ENCODE assay signal across 8 cellular contexts in the genomic region with DNA sequence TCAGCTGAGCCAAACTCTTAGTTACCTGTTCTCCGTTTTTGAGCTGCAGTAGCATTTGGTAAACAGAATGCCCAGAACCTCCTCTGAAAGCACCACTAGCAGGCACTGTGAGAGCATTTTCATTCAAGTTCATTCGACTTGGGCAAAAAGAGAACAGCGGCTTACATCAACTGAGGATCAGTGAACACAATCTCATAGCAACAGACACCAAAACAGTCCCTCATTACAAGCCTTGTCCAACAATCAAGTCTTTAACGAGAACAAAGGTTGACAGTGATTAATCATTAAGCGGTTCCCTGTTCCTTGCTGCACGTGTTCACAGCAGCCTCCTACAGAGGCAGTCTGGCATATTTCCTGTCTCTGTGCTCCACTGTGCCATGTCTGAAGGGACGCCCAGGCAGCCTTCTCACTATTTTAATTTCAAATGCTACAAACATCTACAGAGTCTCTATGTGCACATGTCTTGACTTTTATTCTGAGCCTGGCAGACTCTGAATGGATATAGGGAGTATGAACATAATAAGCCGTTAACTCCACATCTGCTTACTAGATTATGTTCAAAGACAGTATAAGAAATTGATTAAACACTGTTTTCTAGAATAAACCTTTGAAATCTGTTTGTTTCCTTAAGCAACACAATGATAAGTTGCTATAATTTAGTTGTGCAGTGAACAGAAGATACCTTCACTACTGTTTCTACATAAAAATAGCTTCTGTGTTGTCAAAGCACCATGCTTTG.
A peak's percentile ranks its signal among the peaks of the same experiment; 100 is the strongest.
DNase-seq lines count a peak whose midpoint lies in the region; ATAC-seq, FAIRE-seq and TF ChIP-seq lines count a peak whose summit lies in the region.

No MANE protein-coding gene starts in this region.

- H3K4me1 ChIP-seq in H1 (replicated peaks in 1 of 4; ENCODE audit: control insufficient read depth in 3 of 4, insufficient read depth in 4 of 4, low read length in 3 of 4) (peaks cover 0 to 11% (median 7%) of the 10 kb centered on the region in 4 experiments; a peak in 6 of 7 replicates), thymus (ENCODE audit: control insufficient read depth, insufficient read depth, low read length) (peaks cover 10% of the 10 kb centered on the region)

- no peak overlapping the region for H3K27ac ChIP-seq in H1 (ENCODE audit: low read depth, low read length)
- peak overlapping the region; percentile 73 for H3K27ac ChIP-seq in thymus (ENCODE audit: low read depth)

- no peak overlapping the region for H4K5ac ChIP-seq in H1 (ENCODE audit: insufficient read length, low read depth, low read length)

- H3K9me3 ChIP-seq in H1 (ENCODE audit: insufficient read depth in 2 of 2, low read depth in 1 of 2, low read length in 1 of 2) (no peaks in the 10 kb centered on the region), thymus (ENCODE audit: control insufficient read depth) (no peaks in the 10 kb centered on the region)

- peak; percentile 3 for DNase-seq in NCI-H1105 (lab: John Stamatoyannopoulos, UW)
- no peak for DNase-seq in NCI-H1105 treated with DMSO at 0.1 percent for 48 hours (lab: John Stamatoyannopoulos, UW)
- DNase-seq in NCI-H1417 treated with DMSO at 0.1 percent for 48 hours (lab: John Stamatoyannopoulos, UW): peak; percentile 91
- peak; percentile 59 for DNase-seq in activated CD4-positive, alpha-beta memory T cell treated with anti-CD3 and anti-CD28 coated beads for 36 hours
- DNase-seq in H1 (ENCODE audit: low read depth in 1 of 2, low spot score in 2 of 2): no peak
- DNase-seq in midbrain (lab: John Stamatoyannopoulos, UW): peak; percentile 86

- TF ChIP-seq POLR2A in H1 (IDR thresholded peaks at IDR 0.05; ENCODE audit: control extremely low read depth in 1 of 2, low read depth in 2 of 2, low read length in 2 of 2): no peak

- H3K4ac ChIP-seq in H1 (replicated peaks; ENCODE audit: insufficient read length, low read depth, low read length): no peak overlapping the region

- H3K79me2 ChIP-seq in H1 (ENCODE audit: control insufficient read depth in 1 of 2, insufficient read depth in 2 of 2, low read length in 2 of 2): no peaks in the 10 kb centered on the region

- no peaks in the 10 kb centered on the region for H3K9me3 Mint-ChIP-seq in activated CD4-positive, alpha-beta memory T cell treated with anti-CD3 and anti-CD28 coated beads for 36 hours

- no peak overlapping the region; the same call in 1 of the 2 replicates for H2BK20ac ChIP-seq in H1 (ENCODE audit: low read length)

- no peak overlapping the region for H4K91ac ChIP-seq in H1 (replicated peaks; ENCODE audit: insufficient read length, low read length)

- H3K27ac Mint-ChIP-seq in activated CD4-positive, alpha-beta memory T cell treated with anti-CD3 and anti-CD28 coated beads for 36 hours: peak overlapping the region; percentile 75

- WGBS in H1 (ENCODE audit: extremely low coverage in 1 of 2, insufficient coverage in 1 of 2, insufficient read length in 1 of 2, insufficient replicate concordance in 2 of 2, low coverage in 1 of 2, low lambda C conversion rate in 2 of 2, missing lambda C conversion rate in 1 of 2), 2 experiments: 72% methylated on average over 8 of the region's 8 CpGs; no CpG with 5 or more reads in 1 of the 2 experiments
- 21% methylated on average over 8 of the region's 8 CpGs for WGBS in thymus

- H3K56ac ChIP-seq in H1 (replicated peaks; ENCODE audit: insufficient read length, low read depth, low read length): no peak overlapping the region

- H3K4me1 Mint-ChIP-seq in activated CD4-positive, alpha-beta memory T cell treated with anti-CD3 and anti-CD28 coated beads for 36 hours (ENCODE audit: low read depth): peaks cover 55% of the 10 kb centered on the region

- no peak overlapping the region for H3K18ac ChIP-seq in H1 (ENCODE audit: extremely low read depth, low read length)

- TF ChIP-seq EP300 in H1 (IDR thresholded peaks at IDR 0.05; ENCODE audit: borderline replicate concordance in 1 of 2, low read depth in 2 of 2, low read length in 2 of 2): no peak

- H2BK5ac ChIP-seq in H1 (ENCODE audit: low read depth, low read length): no peak overlapping the region

- CTCF ChIA-PET in activated CD4-positive, alpha-beta memory T cell treated with anti-CD3 and anti-CD28 coated beads for 36 hours (lab: Charles Lee): interaction anchor here (0.6 to 2.7 kb wide), 12 partner anchors 8 to 382 kb away, joined by 3 to 20 read pairs (median 3); a partner anchor contains a TSS
- CTCF ChIA-PET in H1 (lab: Charles Lee; ENCODE audit: partially characterized antibody): interaction anchor here (1.6 kb wide), 1 partner anchor 17 kb away, joined by 4 read pairs; no protein-coding TSS in a partner anchor

- FAIRE-seq in H1 (lab: Jason Lieb, UNC): peak; percentile 57

- no peak overlapping the region for H4K8ac ChIP-seq in H1 (ENCODE audit: extremely low read depth, insufficient read depth, low read length)

- no peaks in the 10 kb centered on the region for H3K27me3 ChIP-seq in H1 (replicated peaks in 1 of 4; ENCODE audit: control insufficient read depth in 3 of 4, extremely low read depth in 1 of 4, insufficient read depth in 3 of 4, low read length in 3 of 4)
- H3K27me3 ChIP-seq in thymus (ENCODE audit: control insufficient read depth, insufficient read depth): no peaks in the 10 kb centered on the region

- H3K23me2 ChIP-seq in H1 (ENCODE audit: low read depth, low read length): no peaks in the 10 kb centered on the region

- ATAC-seq in HG02571 (IDR thresholded peaks at IDR 0.05; ENCODE audit: unreplicated experiment): peak; percentile 93

- no peaks in the 10 kb centered on the region for H3K79me1 ChIP-seq in H1 (ENCODE audit: low read depth, low read length)

- no peak overlapping the region for H3K14ac ChIP-seq in H1 (ENCODE audit: insufficient read length)

- peaks cover 1% of the 10 kb centered on the region for H3K36me3 Mint-ChIP-seq in activated CD4-positive, alpha-beta memory T cell treated with anti-CD3 and anti-CD28 coated beads for 36 hours

- peak overlapping the region; percentile 69 for H2BK12ac ChIP-seq in H1 (ENCODE audit: low read depth, low read length)

- TF ChIP-seq RAD21 in H1 (IDR thresholded peaks at IDR 0.05 in 1 of 2, conservative IDR thresholded peaks at IDR 0.05 in 1 of 2; ENCODE audit: low read depth in 2 of 2, low read length in 2 of 2): peak; percentile 54 to 67

- H3K4me3 ChIP-seq in H1 (ENCODE audit: extremely low read depth in 1 of 4, insufficient read depth in 2 of 4, low read depth in 3 of 4, low read length in 4 of 4): no peak overlapping the region
- no peak overlapping the region for H3K4me3 ChIP-seq in thymus (ENCODE audit: low read length)

- H3K4me3 Mint-ChIP-seq in activated CD4-positive, alpha-beta memory T cell treated with anti-CD3 and anti-CD28 coated beads for 36 hours: peak overlapping the region; percentile 32

- no peak overlapping the region for H2AK5ac ChIP-seq in H1 (ENCODE audit: low read depth, low read length)

- H2BK15ac ChIP-seq in H1 (ENCODE audit: low read length): 0 out of 2 replicates have a peak overlapping the region, but pooled peaks have one; percentile 19

- no peak overlapping the region for H3K23ac ChIP-seq in H1 (ENCODE audit: insufficient read length)

- no peaks in the 10 kb centered on the region; a peak in 1 of 8 replicates for H3K36me3 ChIP-seq in H1 (ENCODE audit: control insufficient read depth in 2 of 4, insufficient read depth in 4 of 4, low read length in 3 of 4)
- no peaks in the 10 kb centered on the region for H3K36me3 ChIP-seq in thymus (ENCODE audit: control insufficient read depth, insufficient read depth)

- H2AFZ ChIP-seq in H1 (ENCODE audit: low read length): 0 out of 2 replicates have a peak overlapping the region, but pooled peaks have one; percentile 66

- intact Hi-C loops in activated CD4-positive, alpha-beta memory T cell treated with anti-CD3 and anti-CD28 coated beads for 36 hours (cut with micrococcal nuclease): loop anchor here (1.0 to 5.0 kb wide), 10 partner anchors 90 to 860 kb away; a partner anchor contains a TSS

- no peaks in the 10 kb centered on the region for H4K20me1 ChIP-seq in H1 (replicated peaks in 1 of 2; ENCODE audit: control insufficient read depth in 1 of 2, insufficient read depth in 2 of 2, low read length in 2 of 2)

- peak in 2 of 3 experiments; percentile 31 to 66; a peak in 2 of 4 replicates for TF ChIP-seq CTCF in H1 (IDR thresholded peaks at IDR 0.05; ENCODE audit: control extremely low read depth in 1 of 3, insufficient read depth in 1 of 3, low read depth in 1 of 3, low read length in 3 of 3)

- POLR2A ChIA-PET in activated CD4-positive, alpha-beta memory T cell treated with anti-CD3 and anti-CD28 coated beads for 36 hours (lab: Charles Lee): interaction anchor here (1.2 kb wide), 1 partner anchor 378 kb away, joined by 3 read pairs; a partner anchor contains a TSS
- POLR2A ChIA-PET in H1 (lab: Charles Lee; ENCODE audit: partially characterized antibody): no interaction called here

- no peak overlapping the region for H2BK120ac ChIP-seq in H1 (replicated peaks; ENCODE audit: low read depth, low read length)

- no peak overlapping the region for H3K9ac ChIP-seq in H1 (replicated peaks in 1 of 4; ENCODE audit: extremely low read depth in 1 of 4, low read depth in 3 of 4, low read length in 3 of 4)

- no peak overlapping the region for H3K4me2 ChIP-seq in H1 (ENCODE audit: insufficient read depth in 1 of 2, low read depth in 2 of 2, low read length in 2 of 2)

- H3K27me3 Mint-ChIP-seq in activated CD4-positive, alpha-beta memory T cell treated with anti-CD3 and anti-CD28 coated beads for 36 hours: no peaks in the 10 kb centered on the region

TF ChIP-seq in H1, 55 proteins besides CTCF, POLR2A, EP300 and RAD21 (continues in another document):
- TF ChIP-seq SIRT6 (IDR thresholded peaks at IDR 0.05; ENCODE audit: low read length) (no peak), ASH2L (IDR thresholded peaks at IDR 0.05; ENCODE audit: low read length) (no peak), CHD1 (IDR thresholded peaks at IDR 0.05; ENCODE audit: low read depth, low read length) (no peak), CEBPB (IDR thresholded peaks at IDR 0.05; ENCODE audit: low read depth, low read length) (no peak), SP1 (IDR thresholded peaks at IDR 0.05; ENCODE audit: low read depth, low read length) (no peak)
- TF ChIP-seq, protein P1, sequence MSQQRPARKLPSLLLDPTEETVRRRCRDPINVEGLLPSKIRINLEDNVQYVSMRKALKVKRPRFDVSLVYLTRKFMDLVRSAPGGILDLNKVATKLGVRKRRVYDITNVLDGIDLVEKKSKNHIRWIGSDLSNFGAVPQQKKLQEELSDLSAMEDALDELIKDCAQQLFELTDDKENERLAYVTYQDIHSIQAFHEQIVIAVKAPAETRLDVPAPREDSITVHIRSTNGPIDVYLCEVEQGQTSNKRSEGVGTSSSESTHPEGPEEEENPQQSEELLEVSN (IDR thresholded peaks at IDR 0.05): no peak
- TF ChIP-seq, protein P2, sequence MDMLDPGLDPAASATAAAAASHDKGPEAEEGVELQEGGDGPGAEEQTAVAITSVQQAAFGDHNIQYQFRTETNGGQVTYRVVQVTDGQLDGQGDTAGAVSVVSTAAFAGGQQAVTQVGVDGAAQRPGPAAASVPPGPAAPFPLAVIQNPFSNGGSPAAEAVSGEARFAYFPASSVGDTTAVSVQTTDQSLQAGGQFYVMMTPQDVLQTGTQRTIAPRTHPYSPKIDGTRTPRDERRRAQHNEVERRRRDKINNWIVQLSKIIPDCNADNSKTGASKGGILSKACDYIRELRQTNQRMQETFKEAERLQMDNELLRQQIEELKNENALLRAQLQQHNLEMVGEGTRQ (IDR thresholded peaks at IDR 0.05; ENCODE audit: low read length): no peak

Comparison
In these comparisons a context has a peak if more than half of its experiments do, and no peak if none do; other contexts are left out.
1. DNase-seq: peak in NCI-H1105 (single experiment), NCI-H1417 treated with DMSO at 0.1 percent for 48 hours (single experiment), activated CD4-positive, alpha-beta memory T cell treated with anti-CD3 and anti-CD28 coated beads for 36 hours (single experiment) and midbrain (single experiment); none in NCI-H1105 treated with DMSO at 0.1 percent for 48 hours (single experiment) and H1 (0 of 2).